ENCODE assay signal across 8 cellular contexts in the genomic region with DNA sequence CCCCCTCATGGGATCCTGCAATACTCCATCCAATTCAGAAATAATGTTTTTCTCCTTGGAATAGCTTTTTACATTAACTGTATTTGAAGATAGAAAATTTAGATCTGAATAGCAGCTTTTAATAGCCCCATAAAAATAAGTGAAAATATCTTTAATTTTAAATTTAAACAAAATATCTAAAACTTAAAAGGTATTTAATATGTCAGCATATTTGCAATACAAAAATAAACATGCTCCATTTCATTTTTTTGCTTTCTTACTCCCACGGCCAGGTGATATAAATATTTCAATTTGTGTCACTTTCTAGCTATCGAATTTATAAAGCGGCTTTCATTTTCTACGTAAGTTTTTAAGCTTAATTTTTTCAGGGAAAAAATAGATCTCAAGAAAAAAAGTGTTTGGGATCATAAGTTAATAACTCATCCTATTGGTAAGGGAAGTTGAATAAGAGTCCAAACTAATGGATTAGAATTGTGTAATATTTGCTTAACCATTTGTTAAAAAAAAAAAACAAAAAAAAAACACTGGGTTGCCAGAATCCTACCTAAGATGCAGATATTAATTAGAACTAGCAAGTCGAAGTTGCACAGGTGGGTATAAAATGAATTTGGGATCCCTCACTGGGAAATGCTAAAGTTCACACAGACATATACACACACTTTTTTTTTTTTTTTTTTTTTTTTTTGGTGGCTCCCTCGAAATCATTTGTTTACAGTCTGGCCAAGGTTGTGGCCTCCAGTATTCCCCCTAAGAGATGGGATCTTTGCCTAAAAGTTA. TPM values are rescaled to one million over a fixed set of nuclear protein-coding genes. Genes with fewer than 3 reads are reported as not detected.
DNase-seq lines count a peak whose midpoint lies in the region; ATAC-seq and TF ChIP-seq lines count a peak whose summit lies in the region.

No MANE protein-coding gene starts in this region.

- H3K36me3 ChIP-seq in gastroesophageal sphincter = no peaks in the 10 kb centered on the region
- H3K36me3 ChIP-seq in skeletal muscle tissue (ENCODE audit: control insufficient read depth in 3 of 3, insufficient read depth in 3 of 3, low read length in 3 of 3) = no peaks in the 10 kb centered on the region

- no peak for TF ChIP-seq CTCF in WI38 (IDR thresholded peaks at IDR 0.05; ENCODE audit: low read depth, low read length)
- TF ChIP-seq CTCF in gastroesophageal sphincter (IDR thresholded peaks at IDR 0.05) = no peak

- TF ChIP-seq EP300 in gastroesophageal sphincter (IDR thresholded peaks at IDR 0.05) = no peak

- H3K9me3 ChIP-seq in gastroesophageal sphincter (no peaks in the 10 kb centered on the region), skeletal muscle tissue (ENCODE audit: control insufficient read depth in 3 of 3, low read length in 3 of 3) (no peaks in the 10 kb centered on the region)

- H3K27ac ChIP-seq in gastroesophageal sphincter (peak overlapping the region; percentile 93 to 99 (median 97)), skeletal muscle tissue (ENCODE audit: low read depth, low read length) (peak overlapping the region; percentile 98)

- H3K27me3 ChIP-seq in gastroesophageal sphincter (no peaks in the 10 kb centered on the region), skeletal muscle tissue (ENCODE audit: control insufficient read depth in 3 of 3, insufficient read depth in 3 of 3, low read length in 3 of 3) (no peaks in the 10 kb centered on the region)

- H3K4me3 ChIP-seq in WI38 (ENCODE audit: low read depth, low read length) (peak overlapping the region; percentile 74), gastroesophageal sphincter (peak overlapping the region; percentile 59 to 91), skeletal muscle tissue (ENCODE audit: low read length in 3 of 3) (peak overlapping the region; percentile 84 to 97 (median 87))

- H3K4me1 ChIP-seq in gastroesophageal sphincter (peaks cover 8 to 42% (median 17%) of the 10 kb centered on the region in 3 donors), skeletal muscle tissue (ENCODE audit: control insufficient read depth in 3 of 3, insufficient read depth in 3 of 3, low read length in 3 of 3) (peaks cover 25 to 33% (median 26%) of the 10 kb centered on the region in 3 donors)

- H3K9ac ChIP-seq in skeletal muscle tissue (ENCODE audit: low read depth in 1 of 3, low read length in 3 of 3) = peak overlapping the region; percentile 89 to 99 (median 91)

- TF ChIP-seq POLR2A in gastroesophageal sphincter (IDR thresholded peaks at IDR 0.05) = no peak

- DNase-seq in OCI-M1 (lab: John Stamatoyannopoulos, UW) (no peak), NCI-H2029 (lab: John Stamatoyannopoulos, UW) (no peak), SW 1271 (lab: John Stamatoyannopoulos, UW) (no peak), NCI-H1694 treated with DMSO at 0.1 percent for 48 hours (lab: John Stamatoyannopoulos, UW) (no peak)

- peak; percentile 1 for ATAC-seq in GM21717 (IDR thresholded peaks at IDR 0.05; ENCODE audit: unreplicated experiment)
- no peak for ATAC-seq in gastroesophageal sphincter

- WGBS in gastroesophageal sphincter (ENCODE audit: low coverage in 1 of 2), 2 donors = 31 to 37% methylated on average over 6 of the region's 6 CpGs

RNA-seq across cellular contexts. Expression of gene PPP2R5C, which starts 47.6 kb away (rescaled TPM):
- 100 to 1,000 TPM; 123 to 199 (median 131) TPM for total RNA-seq in gastroesophageal sphincter
- 55.3 TPM for total RNA-seq in skeletal muscle tissue
